1 cellular context compared by ENCODE assay signal in genomic region chr15:41989573-41990242, GRCh38.
A peak's percentile ranks its signal among the peaks of the same experiment; 100 is the strongest.
TF ChIP-seq lines count a peak whose summit lies in the region.

No MANE protein-coding gene starts in this region.

TF ChIP-seq in K562, 482 proteins besides CTCF, POLR2A, EP300 and RAD21 (continued from another document and continues in another):
- TF ChIP-seq, protein P1, sequence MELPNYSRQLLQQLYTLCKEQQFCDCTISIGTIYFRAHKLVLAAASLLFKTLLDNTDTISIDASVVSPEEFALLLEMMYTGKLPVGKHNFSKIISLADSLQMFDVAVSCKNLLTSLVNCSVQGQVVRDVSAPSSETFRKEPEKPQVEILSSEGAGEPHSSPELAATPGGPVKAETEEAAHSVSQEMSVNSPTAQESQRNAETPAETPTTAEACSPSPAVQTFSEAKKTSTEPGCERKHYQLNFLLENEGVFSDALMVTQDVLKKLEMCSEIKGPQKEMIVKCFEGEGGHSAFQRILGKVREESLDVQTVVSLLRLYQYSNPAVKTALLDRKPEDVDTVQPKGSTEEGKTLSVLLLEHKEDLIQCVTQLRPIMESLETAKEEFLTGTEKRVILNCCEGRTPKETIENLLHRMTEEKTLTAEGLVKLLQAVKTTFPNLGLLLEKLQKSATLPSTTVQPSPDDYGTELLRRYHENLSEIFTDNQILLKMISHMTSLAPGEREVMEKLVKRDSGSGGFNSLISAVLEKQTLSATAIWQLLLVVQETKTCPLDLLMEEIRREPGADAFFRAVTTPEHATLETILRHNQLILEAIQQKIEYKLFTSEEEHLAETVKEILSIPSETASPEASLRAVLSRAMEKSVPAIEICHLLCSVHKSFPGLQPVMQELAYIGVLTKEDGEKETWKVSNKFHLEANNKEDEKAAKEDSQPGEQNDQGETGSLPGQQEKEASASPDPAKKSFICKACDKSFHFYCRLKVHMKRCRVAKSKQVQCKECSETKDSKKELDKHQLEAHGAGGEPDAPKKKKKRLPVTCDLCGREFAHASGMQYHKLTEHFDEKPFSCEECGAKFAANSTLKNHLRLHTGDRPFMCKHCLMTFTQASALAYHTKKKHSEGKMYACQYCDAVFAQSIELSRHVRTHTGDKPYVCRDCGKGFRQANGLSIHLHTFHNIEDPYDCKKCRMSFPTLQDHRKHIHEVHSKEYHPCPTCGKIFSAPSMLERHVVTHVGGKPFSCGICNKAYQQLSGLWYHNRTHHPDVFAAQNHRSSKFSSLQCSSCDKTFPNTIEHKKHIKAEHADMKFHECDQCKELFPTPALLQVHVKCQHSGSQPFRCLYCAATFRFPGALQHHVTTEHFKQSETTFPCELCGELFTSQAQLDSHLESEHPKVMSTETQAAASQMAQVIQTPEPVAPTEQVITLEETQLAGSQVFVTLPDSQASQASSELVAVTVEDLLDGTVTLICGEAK (IDR thresholded peaks at IDR 0.05): no peak
- TF ChIP-seq, protein P1 (CRISPR knock-in tag; IDR thresholded peaks at IDR 0.05): no peak
- TF ChIP-seq, protein P2, sequence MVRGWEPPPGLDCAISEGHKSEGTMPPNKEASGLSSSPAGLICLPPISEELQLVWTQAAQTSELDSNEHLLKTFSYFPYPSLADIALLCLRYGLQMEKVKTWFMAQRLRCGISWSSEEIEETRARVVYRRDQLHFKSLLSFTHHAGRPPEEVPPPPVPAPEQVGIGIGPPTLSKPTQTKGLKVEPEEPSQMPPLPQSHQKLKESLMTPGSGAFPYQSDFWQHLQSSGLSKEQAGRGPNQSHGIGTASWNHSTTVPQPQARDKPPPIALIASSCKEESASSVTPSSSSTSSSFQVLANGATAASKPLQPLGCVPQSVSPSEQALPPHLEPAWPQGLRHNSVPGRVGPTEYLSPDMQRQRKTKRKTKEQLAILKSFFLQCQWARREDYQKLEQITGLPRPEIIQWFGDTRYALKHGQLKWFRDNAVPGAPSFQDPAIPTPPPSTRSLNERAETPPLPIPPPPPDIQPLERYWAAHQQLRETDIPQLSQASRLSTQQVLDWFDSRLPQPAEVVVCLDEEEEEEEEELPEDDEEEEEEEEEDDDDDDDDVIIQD (CRISPR knock-in tag; IDR thresholded peaks at IDR 0.05): no peak
- TF ChIP-seq BCOR (IDR thresholded peaks at IDR 0.05) (no peak), TFE3 (CRISPR knock-in tag; IDR thresholded peaks at IDR 0.05) (no peak), RB1 (IDR thresholded peaks at IDR 0.05; ENCODE audit: low read depth) (peak; percentile 69), FOXO4 (CRISPR knock-in tag; IDR thresholded peaks at IDR 0.05) (no peak), ZNF134 (CRISPR knock-in tag; conservative IDR thresholded peaks at IDR 0.05) (no peak), HMG20B (CRISPR knock-in tag; IDR thresholded peaks at IDR 0.05) (no peak), THRB (CRISPR knock-in tag; conservative IDR thresholded peaks at IDR 0.05) (no peak), CAMTA2 (CRISPR knock-in tag; conservative IDR thresholded peaks at IDR 0.05) (no peak), KAT7 (CRISPR knock-in tag; IDR thresholded peaks at IDR 0.05; ENCODE audit: borderline replicate concordance) (no peak), ZNF655 (CRISPR knock-in tag; IDR thresholded peaks at IDR 0.05) (no peak), TEAD2 (tag; IDR thresholded peaks at IDR 0.05) (no peak), SMAD3 (CRISPR knock-in tag; conservative IDR thresholded peaks at IDR 0.05) (no peak), BRD9 (IDR thresholded peaks at IDR 0.05; ENCODE audit: low read depth, partially characterized antibody) (no peak), POLR2B (IDR thresholded peaks at IDR 0.05; ENCODE audit: low read depth, partially characterized antibody) (no peak), HDAC1 (IDR thresholded peaks at IDR 0.05) (no peak), ESRRB (CRISPR knock-in tag; IDR thresholded peaks at IDR 0.05; ENCODE audit: borderline replicate concordance) (no peak), RBM25 (IDR thresholded peaks at IDR 0.05; ENCODE audit: low read depth, low read length, severe bottlenecking) (no peak), PHTF2 (CRISPR knock-in tag; IDR thresholded peaks at IDR 0.05) (no peak), HNRNPK (IDR thresholded peaks at IDR 0.05; ENCODE audit: low read depth, low read length, poor library complexity, severe bottlenecking) (no peak), NFYB (IDR thresholded peaks at IDR 0.05; ENCODE audit: extremely low read depth, insufficient read length) (no peak), ATF7 (IDR thresholded peaks at IDR 0.05) (0 out of 2 replicates have a peak, but pooled peaks have one; percentile 26), RBM17 (IDR thresholded peaks at IDR 0.05; ENCODE audit: borderline replicate concordance, low read depth, low read length) (no peak), SAFB2 (IDR thresholded peaks at IDR 0.05; ENCODE audit: borderline replicate concordance, low read depth, low read length, severe bottlenecking) (no peak), TFAP4 (CRISPR knock-in tag; IDR thresholded peaks at IDR 0.05; ENCODE audit: borderline replicate concordance) (peak; percentile 38; the same call in 1 of the 2 replicates)
- TF ChIP-seq, protein P3, sequence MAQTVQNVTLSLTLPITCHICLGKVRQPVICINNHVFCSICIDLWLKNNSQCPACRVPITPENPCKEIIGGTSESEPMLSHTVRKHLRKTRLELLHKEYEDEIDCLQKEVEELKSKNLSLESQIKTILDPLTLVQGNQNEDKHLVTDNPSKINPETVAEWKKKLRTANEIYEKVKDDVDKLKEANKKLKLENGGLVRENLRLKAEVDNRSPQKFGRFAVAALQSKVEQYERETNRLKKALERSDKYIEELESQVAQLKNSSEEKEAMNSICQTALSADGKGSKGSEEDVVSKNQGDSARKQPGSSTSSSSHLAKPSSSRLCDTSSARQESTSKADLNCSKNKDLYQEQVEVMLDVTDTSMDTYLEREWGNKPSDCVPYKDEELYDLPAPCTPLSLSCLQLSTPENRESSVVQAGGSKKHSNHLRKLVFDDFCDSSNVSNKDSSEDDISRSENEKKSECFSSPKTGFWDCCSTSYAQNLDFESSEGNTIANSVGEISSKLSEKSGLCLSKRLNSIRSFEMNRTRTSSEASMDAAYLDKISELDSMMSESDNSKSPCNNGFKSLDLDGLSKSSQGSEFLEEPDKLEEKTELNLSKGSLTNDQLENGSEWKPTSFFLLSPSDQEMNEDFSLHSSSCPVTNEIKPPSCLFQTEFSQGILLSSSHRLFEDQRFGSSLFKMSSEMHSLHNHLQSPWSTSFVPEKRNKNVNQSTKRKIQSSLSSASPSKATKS (CRISPR knock-in tag; IDR thresholded peaks at IDR 0.05): no peak
- TF ChIP-seq, protein P4, sequence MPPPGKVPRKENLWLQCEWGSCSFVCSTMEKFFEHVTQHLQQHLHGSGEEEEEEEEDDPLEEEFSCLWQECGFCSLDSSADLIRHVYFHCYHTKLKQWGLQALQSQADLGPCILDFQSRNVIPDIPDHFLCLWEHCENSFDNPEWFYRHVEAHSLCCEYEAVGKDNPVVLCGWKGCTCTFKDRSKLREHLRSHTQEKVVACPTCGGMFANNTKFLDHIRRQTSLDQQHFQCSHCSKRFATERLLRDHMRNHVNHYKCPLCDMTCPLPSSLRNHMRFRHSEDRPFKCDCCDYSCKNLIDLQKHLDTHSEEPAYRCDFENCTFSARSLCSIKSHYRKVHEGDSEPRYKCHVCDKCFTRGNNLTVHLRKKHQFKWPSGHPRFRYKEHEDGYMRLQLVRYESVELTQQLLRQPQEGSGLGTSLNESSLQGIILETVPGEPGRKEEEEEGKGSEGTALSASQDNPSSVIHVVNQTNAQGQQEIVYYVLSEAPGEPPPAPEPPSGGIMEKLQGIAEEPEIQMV (tag; conservative IDR thresholded peaks at IDR 0.05; ENCODE audit: low read depth): no peak
